In genomic region chr2:204292439-204292838, GRCh38 we compare ENCODE assay signal across 26 cellular contexts.
"Had no signal": no experiment of that assay in that cellular context is flagged by ENCODE, and none has a peak within 500 bp of the region (broad histone marks: within the 10 kb centered on the region; RNA-seq: fewer than 3 reads in every experiment).

No MANE protein-coding gene starts in this region.

- H3K4me2 ChIP-seq: neural progenitor cell had no signal

- H3K4me3 ChIP-seq: left ventricle myocardium inferior, lung, neural progenitor cell, ovary, skin epidermis, stomach, testis, thyroid gland, uterus had no signal

- H3K27ac ChIP-seq: left ventricle myocardium inferior, neural progenitor cell, ovary, skin epidermis, stomach, testis, thyroid gland, uterus had no signal

- H2AFZ ChIP-seq: neural progenitor cell had no signal

- DNase-seq: hypothalamus; immature natural killer cell; left ventricle myocardium inferior; mesendoderm; naive B cell; natural killer cell; nephron progenitor cell; ovary; retina; right cardiac atrium; stimulated activated CD4-positive, alpha-beta T cell treated with anti-CD3 and anti-CD28 coated beads, Interleukin-12 subunit alpha, Interleukin-12 subunit beta, amount 100 ng/mL, for 4 hours; stimulated activated CD4-positive, alpha-beta T cell treated with anti-CD3 and anti-CD28 coated beads, Interleukin-15, amount 100 ng/mL, for 24 hours; stimulated activated CD4-positive, alpha-beta T cell treated with anti-CD3 and anti-CD28 coated beads, Interleukin-2, amount 100 ng/mL, for 24 hours; stimulated activated CD4-positive, alpha-beta T cell treated with anti-CD3 and anti-CD28 coated beads, Interleukin-4, amount 100 ng/mL, for 1 hour; stimulated activated naive B cell treated with anti-CD40 and anti-IgM and Interleukin-4, amounts not matched to agents 10 μg/mL and 1 μg/mL and 100 μg/mL, for 72 hours; stimulated activated naive CD8-positive, alpha-beta T cell treated with anti-CD3 and anti-CD28 coated beads, Interleukin-15, Interleukin-2, amounts not matched to agents 100 U/mL and 50 U/mL, for 24 hours; stomach; testis; thyroid gland; trophoblast cell; uterus had no signal

- H3K4me1 ChIP-seq: left ventricle myocardium inferior, stomach, testis, thyroid gland, uterus had no signal

- H3K27me3 ChIP-seq: ovary, testis, thyroid gland, uterus had no signal

- FAIRE-seq: islet of Langerhans had no signal

- H3K9me3 ChIP-seq: left ventricle myocardium inferior, ovary, stomach, testis, thyroid gland, uterus had no signal

- H3K36me3 ChIP-seq: left ventricle myocardium inferior, neural progenitor cell, ovary, stomach, thyroid gland, uterus had no signal

- ATAC-seq: natural killer cell; right cardiac atrium; sciatic nerve; stimulated activated naive B cell treated with anti-CD40 and anti-IgM and Interleukin-4, amounts not matched to agents 10 μg/mL and 1 μg/mL and 100 μg/mL, for 72 hours; stimulated activated naive CD8-positive, alpha-beta T cell treated with anti-CD3 and anti-CD28 coated beads, Interleukin-15, Interleukin-2, amounts not matched to agents 100 U/mL and 50 U/mL, for 24 hours had no signal

- H3K9ac ChIP-seq: neural progenitor cell had no signal
